Comparison of ENCODE assay signal across 17 cellular contexts in the genomic region with DNA sequence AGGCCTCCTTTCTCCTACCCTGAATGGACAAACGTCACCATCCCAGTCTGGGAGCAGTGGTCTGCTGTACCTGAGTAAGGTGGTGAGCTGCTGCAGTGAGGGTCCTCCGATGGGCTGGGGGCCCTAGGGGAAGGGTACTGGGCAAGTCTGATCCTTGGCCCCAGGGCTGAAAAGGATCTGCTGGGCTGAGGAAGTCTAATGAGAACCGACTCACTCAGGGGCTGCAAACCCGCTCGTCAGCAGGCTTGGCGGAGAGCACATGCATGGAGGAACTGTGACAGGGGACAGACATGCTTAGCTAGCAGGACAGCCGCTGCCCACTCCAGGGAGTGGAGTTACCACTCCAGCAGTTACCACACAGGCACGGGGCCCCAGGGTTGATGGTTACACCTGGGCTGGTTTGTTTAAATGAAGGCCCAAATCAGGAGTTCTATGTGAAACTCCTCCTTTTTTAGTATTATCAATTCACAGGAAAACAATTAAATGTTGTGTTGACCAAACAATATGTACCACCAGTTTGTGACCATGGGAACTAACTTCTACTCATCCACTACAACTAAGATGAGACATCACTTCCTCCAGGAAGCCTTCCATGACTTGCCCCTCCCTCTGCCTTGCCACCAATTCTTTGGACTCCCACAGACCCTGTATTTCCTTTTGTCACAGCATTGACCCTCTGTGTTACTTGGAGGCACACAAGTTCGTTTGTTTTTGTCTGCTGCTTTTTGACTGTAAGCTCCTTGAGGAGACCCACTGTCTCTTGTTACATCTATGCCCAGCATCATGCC. TPM values are rescaled to one million over a fixed set of nuclear protein-coding genes. Genes with fewer than 3 reads are reported as not detected.
DNase-seq lines count a peak whose midpoint lies in the region; ATAC-seq and TF ChIP-seq lines count a peak whose summit lies in the region.
"Had no signal": no experiment of that assay in that cellular context is flagged by ENCODE, and none has a peak within 500 bp of the region (broad histone marks: within the 10 kb centered on the region; RNA-seq: fewer than 3 reads in every experiment).

No MANE protein-coding gene starts in this region.

- H2AK9ac ChIP-seq in IMR-90 (replicated peaks; ENCODE audit: low read depth, low read length, poor library complexity), result no peak overlapping the region

- H3K79me2 ChIP-seq in SK-N-SH (ENCODE audit: insufficient read depth) (no peaks in the 10 kb centered on the region), fibroblast of lung (ENCODE audit: control insufficient read depth, insufficient read depth, low read length) (no peaks in the 10 kb centered on the region)

- no peaks in the 10 kb centered on the region for H3K36me3 ChIP-seq in IMR-90 (ENCODE audit: control insufficient read depth, insufficient read depth, low read length)
- no peaks in the 10 kb centered on the region for H3K36me3 ChIP-seq in SK-N-SH (replicated peaks in 1 of 2; ENCODE audit: control insufficient read depth in 1 of 2, insufficient read depth in 2 of 2, low read length in 1 of 2)
- H3K36me3 ChIP-seq in fibroblast of lung (ENCODE audit: control insufficient read depth, insufficient read depth, low read length), result no peaks in the 10 kb centered on the region
- no peaks in the 10 kb centered on the region for H3K36me3 ChIP-seq in upper lobe of right lung
- H3K36me3 ChIP-seq in effector memory CD4-positive, alpha-beta T cell (ENCODE audit: control insufficient read depth, insufficient read depth, low read length), result no peaks in the 10 kb centered on the region

- no peak overlapping the region for H3K14ac ChIP-seq in IMR-90 (replicated peaks; ENCODE audit: low read depth, low read length)

- TF ChIP-seq RAD21 in IMR-90 (IDR thresholded peaks at IDR 0.05; ENCODE audit: low read length) (no peak), SK-N-SH (IDR thresholded peaks at IDR 0.05; ENCODE audit: low read length) (no peak)

- H3K23ac ChIP-seq in IMR-90 (ENCODE audit: low read depth, low read length), result no peak overlapping the region

- TF ChIP-seq CTCF in IMR-90 (conservative IDR thresholded peaks at IDR 0.05; ENCODE audit: low read depth, low read length), result no peak
- no peak for TF ChIP-seq CTCF in SK-N-SH (IDR thresholded peaks at IDR 0.05)
- no peak for TF ChIP-seq CTCF in fibroblast of lung (conservative IDR thresholded peaks at IDR 0.05 in 1 of 2, IDR thresholded peaks at IDR 0.05 in 1 of 2; ENCODE audit: low read depth in 1 of 2, low read length in 2 of 2)
- no peak for TF ChIP-seq CTCF in upper lobe of right lung (IDR thresholded peaks at IDR 0.05)

- no peaks in the 10 kb centered on the region for H4K20me1 ChIP-seq in IMR-90 (ENCODE audit: insufficient read depth, low read length)
- no peaks in the 10 kb centered on the region for H4K20me1 ChIP-seq in SK-N-SH (ENCODE audit: insufficient read depth)
- no peaks in the 10 kb centered on the region for H4K20me1 ChIP-seq in fibroblast of lung (ENCODE audit: control insufficient read depth, extremely low read depth, insufficient read depth, low read length)

- H2BK5ac ChIP-seq in IMR-90 (ENCODE audit: low read depth, low read length, poor library complexity, severe bottlenecking), result no peak overlapping the region

- intact Hi-C loops in IMR-90 (cut with micrococcal nuclease), result no loop called here
- intact Hi-C loops in upper lobe of right lung (cut with DNase I), result no loop called here

- dilution Hi-C loops in IMR-90 (cut with HindIII; ENCODE audit: low sequenced_read_pairs, unreplicated experiment), result no loop called here

- H3K4me2 ChIP-seq in IMR-90 (ENCODE audit: low read depth, low read length) (no peak overlapping the region; the same call in 1 of the 2 replicates), SK-N-SH (peak overlapping the region; percentile 52), fibroblast of lung (ENCODE audit: extremely low read depth, insufficient read depth, low read length) (peak overlapping the region; percentile 7)
- H3K4me2 ChIP-seq: KMS-11 had no signal

- H4K91ac ChIP-seq in IMR-90 (ENCODE audit: insufficient read depth, low read depth, low read length), result no peak overlapping the region

- CTCF ChIA-PET in IMR-90 (lab: Yijun Ruan, JAX) (no interaction called here), SK-N-SH (lab: Yijun Ruan, JAX) (interaction anchor here (1.0 to 1.6 kb wide), 4 partner anchors 17 to 85 kb away, joined by 4 to 8 read pairs (median 4); no protein-coding TSS in a partner anchor)

- H2BK15ac ChIP-seq in IMR-90 (ENCODE audit: low read depth, low read length), result no peak overlapping the region

- H2AK5ac ChIP-seq in IMR-90 (ENCODE audit: low read depth, low read length), result no peak overlapping the region

- no peak overlapping the region for H2BK20ac ChIP-seq in IMR-90 (ENCODE audit: low read depth, low read length)

- TF ChIP-seq EP300 in SK-N-SH (IDR thresholded peaks at IDR 0.05; ENCODE audit: borderline replicate concordance in 1 of 2, low read depth in 1 of 2, low read length in 1 of 2), result no peak

- H2AFZ ChIP-seq in IMR-90 (replicated peaks; ENCODE audit: low read length, poor library complexity) (peak overlapping the region; percentile 24), SK-N-SH (ENCODE audit: low read depth) (no peak overlapping the region), fibroblast of lung (ENCODE audit: low read length) (no peak overlapping the region)

- no peaks in the 10 kb centered on the region for H3F3A ChIP-seq in SK-N-SH (replicated peaks; ENCODE audit: insufficient read depth)

- DNase-seq in IMR-90 (no peak), SK-N-SH (no peak), fibroblast of lung (ENCODE audit: low read depth in 2 of 2) (no peak), upper lobe of right lung (peak; percentile 34), HPDE6-E6E7 (ENCODE audit: extremely low spot score) (no peak), NCI-H1436 treated with DMSO at 0.1 percent for 48 hours (lab: John Stamatoyannopoulos, UW) (no peak)
- no peak for DNase-seq in effector memory CD4-positive, alpha-beta T cell
- DNase-seq: CD8-positive, alpha-beta T cell; H9; NCI-H1092 treated with DMSO at 0.1 percent for 48 hours; NCI-H187; NCI-H526 treated with DMSO at 0.1 percent for 48 hours; NK-92 treated with Interleukin-12 subunit alpha and Interleukin-12 subunit beta, amount 100 ng/mL, for 24 hours; T-cell had no signal

- BruUV-seq in IMR-90 (replicated peaks; lab: Mats Ljungman, UMichigan), result no TSS peak

- H3K4me1 ChIP-seq in IMR-90 (ENCODE audit: control insufficient read depth, insufficient read depth, low read length), result peaks cover 6% of the 10 kb centered on the region; the same call in 1 of the 2 replicates
- H3K4me1 ChIP-seq in SK-N-SH (ENCODE audit: control insufficient read depth in 1 of 2, insufficient read depth in 2 of 2, low read depth in 1 of 2, low read length in 1 of 2), result peaks cover 4 to 15% of the 10 kb centered on the region in 2 experiments; a peak in 2 of 4 replicates
- peaks cover 3% of the 10 kb centered on the region for H3K4me1 ChIP-seq in fibroblast of lung (ENCODE audit: control insufficient read depth, extremely low read depth, insufficient read depth, low read length)
- H3K4me1 ChIP-seq in upper lobe of right lung, result no peaks in the 10 kb centered on the region
- H3K4me1 ChIP-seq in effector memory CD4-positive, alpha-beta T cell (ENCODE audit: control insufficient read depth, insufficient read depth, low read length, poor library complexity, severe bottlenecking), result no peaks in the 10 kb centered on the region

- in situ Hi-C loops in IMR-90 (cut with MboI; ENCODE audit: low sequenced_read_pairs), result no loop called here

- no peak overlapping the region; the same call in 1 of the 2 replicates for H3K18ac ChIP-seq in IMR-90 (ENCODE audit: low read depth, low read length)

- H3K9me2 ChIP-seq in SK-N-SH, result no peaks in the 10 kb centered on the region

- no peak overlapping the region for H2BK120ac ChIP-seq in IMR-90 (ENCODE audit: low read depth, low read length)

- H3K56ac ChIP-seq in IMR-90 (ENCODE audit: extremely low read depth, insufficient read depth, low read length), result no peak overlapping the region

- H4K8ac ChIP-seq in IMR-90 (ENCODE audit: low read depth in 2 of 2, low read length in 2 of 2), result no peak overlapping the region

- H4K5ac ChIP-seq in IMR-90 (ENCODE audit: low read depth, low read length), result no peak overlapping the region

- no peak overlapping the region for H3K9ac ChIP-seq in IMR-90 (ENCODE audit: low read depth, low read length)
- no peak overlapping the region for H3K9ac ChIP-seq in SK-N-SH
- H3K9ac ChIP-seq in fibroblast of lung (ENCODE audit: insufficient read depth, low read length), result no peak overlapping the region
- H3K9ac ChIP-seq: KMS-11 had no signal

- H3K4ac ChIP-seq in IMR-90 (ENCODE audit: low read depth, low read length), result no peak overlapping the region

- no peaks in the 10 kb centered on the region for H3K79me1 ChIP-seq in IMR-90 (ENCODE audit: low read depth in 1 of 2, low read length in 2 of 2)

- ATAC-seq in IMR-90 (ENCODE audit: low read depth), result no peak
- no peak for ATAC-seq in upper lobe of right lung
- ATAC-seq: CD8-positive, alpha-beta T cell; T-cell had no signal

- peaks cover 2% of the 10 kb centered on the region for H3K27me3 ChIP-seq in IMR-90 (ENCODE audit: control insufficient read depth, insufficient read depth, low read length)
- no peaks in the 10 kb centered on the region for H3K27me3 ChIP-seq in SK-N-SH (ENCODE audit: insufficient read depth)
- H3K27me3 ChIP-seq in fibroblast of lung (ENCODE audit: control insufficient read depth, insufficient read depth, low read length), result no peaks in the 10 kb centered on the region
- peaks cover 7% of the 10 kb centered on the region for H3K27me3 ChIP-seq in upper lobe of right lung
- no peaks in the 10 kb centered on the region for H3K27me3 ChIP-seq in effector memory CD4-positive, alpha-beta T cell (replicated peaks; ENCODE audit: control insufficient read depth, insufficient read depth, low read length, poor library complexity, severe bottlenecking)
- H3K27me3 ChIP-seq: BE2C had no signal

- TF ChIP-seq POLR2A in IMR-90 (IDR thresholded peaks at IDR 0.05; ENCODE audit: low read depth, low read length), result no peak

- no peaks in the 10 kb centered on the region for H3K9me3 ChIP-seq in IMR-90 (ENCODE audit: control insufficient read depth, insufficient read depth, low read length)
- no peaks in the 10 kb centered on the region for H3K9me3 ChIP-seq in SK-N-SH
- no peaks in the 10 kb centered on the region for H3K9me3 ChIP-seq in fibroblast of lung (ENCODE audit: control insufficient read depth, insufficient read depth, low read depth, low read length)
- H3K9me3 ChIP-seq in upper lobe of right lung, result no peaks in the 10 kb centered on the region
- H3K9me3 ChIP-seq in effector memory CD4-positive, alpha-beta T cell (ENCODE audit: control insufficient read depth, low read length), result no peaks in the 10 kb centered on the region
- H3K9me3 ChIP-seq: BE2C had no signal

- 87% methylated on average over 4 of the region's 9 CpGs; no CpG with 5 or more reads in 1 of the 2 experiments for WGBS in IMR-90 (ENCODE audit: extremely low coverage in 2 of 2, insufficient read length in 1 of 2), 2 experiments
- WGBS in SK-N-SH (ENCODE audit: low lambda C conversion rate), result 84% methylated on average over 8 of the region's 9 CpGs

- H3K27ac ChIP-seq in IMR-90 (ENCODE audit: insufficient read depth, low read length) (no peak overlapping the region), SK-N-SH (ENCODE audit: low read depth in 2 of 2, low read length in 1 of 2) (peak overlapping the region in 1 of 2 experiments; percentile 62; a peak in 2 of 4 replicates), fibroblast of lung (ENCODE audit: insufficient read depth, low read length) (no peak overlapping the region), upper lobe of right lung (no peak overlapping the region)
- H3K27ac ChIP-seq in effector memory CD4-positive, alpha-beta T cell (ENCODE audit: insufficient read depth, low read length, poor library complexity, severe bottlenecking), result no peak overlapping the region
- H3K27ac ChIP-seq: KMS-11 had no signal

- POLR2A ChIA-PET in IMR-90 (lab: Charles Lee; ENCODE audit: unreplicated experiment), result interaction anchor here (0.6 kb wide), 1 partner anchor 12 kb away, joined by 3 read pairs; no protein-coding TSS in a partner anchor
- POLR2A ChIA-PET in SK-N-SH (lab: Yijun Ruan, JAX), result interaction anchor here (0.9 to 2.3 kb wide), 2 partner anchors 10 to 18 kb away, joined by 3 to 16 read pairs; no protein-coding TSS in a partner anchor

- H3K4me3 ChIP-seq in IMR-90 (ENCODE audit: insufficient read depth, low read depth, low read length) (no peak overlapping the region), SK-N-SH (ENCODE audit: low read depth in 2 of 2, low read length in 1 of 2) (no peak overlapping the region), fibroblast of lung (replicated peaks in 1 of 4; ENCODE audit: control extremely low read depth in 1 of 4, insufficient read depth in 1 of 4, low read depth in 3 of 4, low read length in 4 of 4) (no peak overlapping the region), upper lobe of right lung (no peak overlapping the region)
- no peak overlapping the region for H3K4me3 ChIP-seq in effector memory CD4-positive, alpha-beta T cell (ENCODE audit: insufficient read depth, low read depth, low read length, poor library complexity, severe bottlenecking)

- H3K9me1 ChIP-seq in IMR-90 (ENCODE audit: insufficient read depth, low read length), result no peaks in the 10 kb centered on the region

RNA-seq across cellular contexts. Expression of gene CPLX2, which starts 56.1 kb away (rescaled TPM):
- not detected in 2 replicates for total RNA-seq in IMR-90 (2012; rRNA removed)
- polyA plus RNA-seq in IMR-90 (2012; rRNA removed), result not detected in 2 replicates
- not detected in 2 replicates for polyA plus RNA-seq in IMR-90 (2012; cell fraction: cytosol; rRNA removed)
- not detected in 2 replicates for polyA plus RNA-seq in IMR-90 (2012; cell fraction: nucleus; rRNA removed; ENCODE audit: low replicate concordance)
- 0.23 and 0.34 TPM in 2 replicates for polyA plus RNA-seq in SK-N-SH (2012; rRNA removed)
- 0.35 and 0.76 TPM in 2 replicates for polyA plus RNA-seq in SK-N-SH (2012; cell fraction: cytosol; rRNA removed)
- polyA plus RNA-seq in SK-N-SH (2012; cell fraction: nucleus; rRNA removed), result 0.08 and 0.22 TPM in 2 replicates
- not detected in 2 replicates for total RNA-seq in fibroblast of lung
- polyA plus RNA-seq in fibroblast of lung, result 0.01 TPM in 2 replicates
- polyA plus RNA-seq in fibroblast of lung (2012), result not detected in 2 replicates
- not detected in 2 replicates for polyA minus RNA-seq in fibroblast of lung (ENCODE audit: low replicate concordance)
- not detected for total RNA-seq in upper lobe of right lung
- total RNA-seq: CD8-positive, alpha-beta T cell; M059J; T-cell had no signal
